ENCODE assay signal across 1 cellular context in genomic region chr2:202912342-202912804, GRCh38.
TF ChIP-seq lines count a peak whose summit lies in the region.

No MANE protein-coding gene starts in this region.

TF ChIP-seq in endothelial cell of umbilical vein, 7 proteins besides CTCF, POLR2A, EP300 and RAD21:
- peak; percentile 8 for TF ChIP-seq POLR2AphosphoS5 (IDR thresholded peaks at IDR 0.05; ENCODE audit: insufficient read depth, low read depth, low read length)
